In the genomic region with DNA sequence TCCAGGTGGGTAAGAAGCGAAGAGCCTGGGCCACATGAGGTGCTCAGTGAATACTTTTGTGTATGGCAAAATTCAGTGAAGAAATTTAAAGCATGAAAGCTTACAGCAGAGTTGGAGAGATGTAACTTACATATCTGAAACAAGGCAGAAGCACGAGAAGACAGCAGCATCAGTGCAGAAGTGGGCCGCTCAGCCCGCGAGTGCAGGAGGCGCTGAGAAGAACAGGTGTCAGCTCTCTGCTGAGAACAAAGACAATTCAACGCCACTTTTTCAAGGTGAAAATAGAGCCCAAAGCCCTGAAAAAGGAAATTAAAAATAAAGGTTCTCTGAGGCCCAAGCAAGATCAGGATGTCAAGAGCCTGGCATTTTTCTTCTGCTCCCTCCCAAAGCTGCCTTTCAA, we compare ENCODE assay signal across 1 cellular context.
A peak's percentile ranks its signal among the peaks of the same experiment; 100 is the strongest.
TF ChIP-seq lines count a peak whose summit lies in the region.

No MANE protein-coding gene starts in this region.

TF ChIP-seq in HepG2, 621 proteins besides CTCF, POLR2A, EP300 and RAD21:
- TF ChIP-seq ATM (IDR thresholded peaks at IDR 0.05; ENCODE audit: borderline replicate concordance), result no peak
- TF ChIP-seq, protein P1, sequence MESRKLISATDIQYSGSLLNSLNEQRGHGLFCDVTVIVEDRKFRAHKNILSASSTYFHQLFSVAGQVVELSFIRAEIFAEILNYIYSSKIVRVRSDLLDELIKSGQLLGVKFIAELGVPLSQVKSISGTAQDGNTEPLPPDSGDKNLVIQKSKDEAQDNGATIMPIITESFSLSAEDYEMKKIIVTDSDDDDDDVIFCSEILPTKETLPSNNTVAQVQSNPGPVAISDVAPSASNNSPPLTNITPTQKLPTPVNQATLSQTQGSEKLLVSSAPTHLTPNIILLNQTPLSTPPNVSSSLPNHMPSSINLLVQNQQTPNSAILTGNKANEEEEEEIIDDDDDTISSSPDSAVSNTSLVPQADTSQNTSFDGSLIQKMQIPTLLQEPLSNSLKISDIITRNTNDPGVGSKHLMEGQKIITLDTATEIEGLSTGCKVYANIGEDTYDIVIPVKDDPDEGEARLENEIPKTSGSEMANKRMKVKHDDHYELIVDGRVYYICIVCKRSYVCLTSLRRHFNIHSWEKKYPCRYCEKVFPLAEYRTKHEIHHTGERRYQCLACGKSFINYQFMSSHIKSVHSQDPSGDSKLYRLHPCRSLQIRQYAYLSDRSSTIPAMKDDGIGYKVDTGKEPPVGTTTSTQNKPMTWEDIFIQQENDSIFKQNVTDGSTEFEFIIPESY (CRISPR knock-in tag; IDR thresholded peaks at IDR 0.05), result peak; percentile 58
